Comparison of ENCODE assay signal across 1 cellular context in the genomic region with DNA sequence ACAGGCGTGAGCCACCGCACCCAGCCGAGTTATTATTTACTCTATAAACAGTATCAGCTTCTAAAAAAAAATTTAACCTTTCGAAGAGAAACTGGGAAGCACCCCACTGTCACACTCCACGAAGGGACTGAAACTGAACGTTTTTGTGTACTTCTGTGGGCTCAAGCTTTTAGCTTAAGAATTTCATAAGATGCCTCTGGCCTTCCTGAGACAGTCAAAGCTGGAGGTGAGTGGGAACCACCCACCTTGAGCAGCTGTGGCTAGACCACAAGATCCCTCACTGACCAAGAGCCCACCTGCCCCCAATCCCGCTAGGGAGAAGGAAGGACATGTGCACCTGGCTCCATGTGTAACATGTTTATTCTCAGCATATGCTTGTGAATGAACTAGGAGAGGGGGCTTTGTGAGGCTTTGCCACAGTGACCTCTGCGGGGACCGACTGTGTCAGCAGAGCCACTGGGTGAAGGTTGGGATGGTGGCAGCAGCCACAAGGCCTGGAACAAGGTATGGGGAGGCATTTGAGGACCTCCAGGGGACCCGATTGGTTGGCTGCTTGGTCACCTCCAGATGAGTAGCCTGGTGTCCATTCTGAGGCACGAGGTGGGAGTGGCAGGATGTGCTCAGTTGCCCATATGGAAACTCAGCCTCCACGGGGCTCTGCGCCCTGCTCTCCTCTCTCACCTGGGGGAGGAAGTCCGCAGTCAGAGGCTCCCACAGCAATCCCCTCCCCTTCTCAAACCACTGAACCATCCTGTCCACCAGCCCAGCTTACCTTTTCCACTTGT.
A peak's percentile ranks its signal among the peaks of the same experiment; 100 is the strongest.
TF ChIP-seq lines count a peak whose summit lies in the region.

No MANE protein-coding gene starts in this region.

TF ChIP-seq in GM12878, 131 proteins besides CTCF, POLR2A, EP300 and RAD21 (continues in another document):
- TF ChIP-seq E4F1 (IDR thresholded peaks at IDR 0.05; ENCODE audit: borderline replicate concordance, partially characterized antibody) (no peak), SUPT20H (IDR thresholded peaks at IDR 0.05; ENCODE audit: borderline replicate concordance, control insufficient read depth, low read depth, low read length) (no peak), EZH2 (IDR thresholded peaks at IDR 0.05; ENCODE audit: borderline replicate concordance, control insufficient read depth, low read depth, low read length) (no peak), PAX5 (IDR thresholded peaks at IDR 0.05; ENCODE audit: borderline replicate concordance, low read depth, low read length) (peak; percentile 52; the same call in 1 of the 2 replicates), SP1 (IDR thresholded peaks at IDR 0.05; ENCODE audit: low read depth, low read length) (peak; percentile 24), ZBED1 (IDR thresholded peaks at IDR 0.05; ENCODE audit: borderline replicate concordance) (0 out of 2 replicates have a peak, but pooled peaks have one; percentile 30), CBFB (IDR thresholded peaks at IDR 0.05; ENCODE audit: low read depth) (peak; percentile 68; the same call in 1 of the 2 replicates), IKZF1 (conservative IDR thresholded peaks at IDR 0.05) (peak; percentile 68), FOXK2 (IDR thresholded peaks at IDR 0.05) (no peak), SPI1 (IDR thresholded peaks at IDR 0.05; ENCODE audit: borderline replicate concordance, insufficient read depth, low read depth, low read length) (0 out of 2 replicates have a peak, but pooled peaks have one; percentile 19), TCF12 (IDR thresholded peaks at IDR 0.05; ENCODE audit: low read depth, low read length) (peak; percentile 94), BCL11A (IDR thresholded peaks at IDR 0.05; ENCODE audit: low read depth, low read length) (peak; percentile 72), SIN3A (IDR thresholded peaks at IDR 0.05; ENCODE audit: low read depth, low read length) (no peak), BHLHE40 (IDR thresholded peaks at IDR 0.05; ENCODE audit: borderline replicate concordance in 1 of 2, low read depth in 2 of 2, low read length in 1 of 2) (no peak), SRF (IDR thresholded peaks at IDR 0.05; ENCODE audit: low read depth in 2 of 2, low read length in 2 of 2) (no peak), IKZF2 (IDR thresholded peaks at IDR 0.05) (peak; percentile 59 to 70; a peak in 2 of 4 replicates), CHD1 (IDR thresholded peaks at IDR 0.05; ENCODE audit: low read depth, low read length) (no peak), ZBTB40 (IDR thresholded peaks at IDR 0.05; ENCODE audit: borderline replicate concordance) (no peak), NR2F1 (conservative IDR thresholded peaks at IDR 0.05) (0 out of 2 replicates have a peak, but pooled peaks have one; percentile 27), NFIC (IDR thresholded peaks at IDR 0.05; ENCODE audit: low read depth, low read length) (peak; percentile 79), RUNX3 (IDR thresholded peaks at IDR 0.05; ENCODE audit: low read length) (peak; percentile 98), JUNB (IDR thresholded peaks at IDR 0.05) (peak; percentile 45; the same call in 1 of the 2 replicates), EED (IDR thresholded peaks at IDR 0.05; ENCODE audit: low read depth) (peak; percentile 83), TAF1 (IDR thresholded peaks at IDR 0.05; ENCODE audit: borderline replicate concordance, low read depth, low read length) (no peak; the same call in 1 of the 2 replicates), RB1 (IDR thresholded peaks at IDR 0.05; ENCODE audit: borderline replicate concordance) (no peak), ZZZ3 (IDR thresholded peaks at IDR 0.05; ENCODE audit: control insufficient read depth, insufficient read length, low read depth) (no peak), IRF5 (IDR thresholded peaks at IDR 0.05; ENCODE audit: borderline replicate concordance) (no peak), NR2C2 (IDR thresholded peaks at IDR 0.05; ENCODE audit: borderline replicate concordance, control insufficient read depth, insufficient read length, low read depth) (no peak), CHD2 (IDR thresholded peaks at IDR 0.05; ENCODE audit: borderline replicate concordance, low read depth, low read length) (no peak), IRF4 (IDR thresholded peaks at IDR 0.05; ENCODE audit: low read depth, low read length) (peak; percentile 68; the same call in 1 of the 2 replicates), CREM (IDR thresholded peaks at IDR 0.05; ENCODE audit: low read depth) (peak; percentile 58; the same call in 1 of the 2 replicates), GABPA (IDR thresholded peaks at IDR 0.05; ENCODE audit: low read depth) (no peak), BACH1 (IDR thresholded peaks at IDR 0.05; ENCODE audit: borderline replicate concordance) (no peak), ZSCAN29 (IDR thresholded peaks at IDR 0.05) (no peak)
- TF ChIP-seq, protein P1, sequence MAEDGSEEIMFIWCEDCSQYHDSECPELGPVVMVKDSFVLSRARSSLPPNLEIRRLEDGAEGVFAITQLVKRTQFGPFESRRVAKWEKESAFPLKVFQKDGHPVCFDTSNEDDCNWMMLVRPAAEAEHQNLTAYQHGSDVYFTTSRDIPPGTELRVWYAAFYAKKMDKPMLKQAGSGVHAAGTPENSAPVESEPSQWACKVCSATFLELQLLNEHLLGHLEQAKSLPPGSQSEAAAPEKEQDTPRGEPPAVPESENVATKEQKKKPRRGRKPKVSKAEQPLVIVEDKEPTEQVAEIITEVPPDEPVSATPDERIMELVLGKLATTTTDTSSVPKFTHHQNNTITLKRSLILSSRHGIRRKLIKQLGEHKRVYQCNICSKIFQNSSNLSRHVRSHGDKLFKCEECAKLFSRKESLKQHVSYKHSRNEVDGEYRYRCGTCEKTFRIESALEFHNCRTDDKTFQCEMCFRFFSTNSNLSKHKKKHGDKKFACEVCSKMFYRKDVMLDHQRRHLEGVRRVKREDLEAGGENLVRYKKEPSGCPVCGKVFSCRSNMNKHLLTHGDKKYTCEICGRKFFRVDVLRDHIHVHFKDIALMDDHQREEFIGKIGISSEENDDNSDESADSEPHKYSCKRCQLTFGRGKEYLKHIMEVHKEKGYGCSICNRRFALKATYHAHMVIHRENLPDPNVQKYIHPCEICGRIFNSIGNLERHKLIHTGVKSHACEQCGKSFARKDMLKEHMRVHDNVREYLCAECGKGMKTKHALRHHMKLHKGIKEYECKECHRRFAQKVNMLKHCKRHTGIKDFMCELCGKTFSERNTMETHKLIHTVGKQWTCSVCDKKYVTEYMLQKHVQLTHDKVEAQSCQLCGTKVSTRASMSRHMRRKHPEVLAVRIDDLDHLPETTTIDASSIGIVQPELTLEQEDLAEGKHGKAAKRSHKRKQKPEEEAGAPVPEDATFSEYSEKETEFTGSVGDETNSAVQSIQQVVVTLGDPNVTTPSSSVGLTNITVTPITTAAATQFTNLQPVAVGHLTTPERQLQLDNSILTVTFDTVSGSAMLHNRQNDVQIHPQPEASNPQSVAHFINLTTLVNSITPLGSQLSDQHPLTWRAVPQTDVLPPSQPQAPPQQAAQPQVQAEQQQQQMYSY (CRISPR knock-in tag; IDR thresholded peaks at IDR 0.05): no peak
- TF ChIP-seq, protein P2, sequence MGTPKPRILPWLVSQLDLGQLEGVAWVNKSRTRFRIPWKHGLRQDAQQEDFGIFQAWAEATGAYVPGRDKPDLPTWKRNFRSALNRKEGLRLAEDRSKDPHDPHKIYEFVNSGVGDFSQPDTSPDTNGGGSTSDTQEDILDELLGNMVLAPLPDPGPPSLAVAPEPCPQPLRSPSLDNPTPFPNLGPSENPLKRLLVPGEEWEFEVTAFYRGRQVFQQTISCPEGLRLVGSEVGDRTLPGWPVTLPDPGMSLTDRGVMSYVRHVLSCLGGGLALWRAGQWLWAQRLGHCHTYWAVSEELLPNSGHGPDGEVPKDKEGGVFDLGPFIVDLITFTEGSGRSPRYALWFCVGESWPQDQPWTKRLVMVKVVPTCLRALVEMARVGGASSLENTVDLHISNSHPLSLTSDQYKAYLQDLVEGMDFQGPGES (IDR thresholded peaks at IDR 0.05): no peak
- TF ChIP-seq, protein P3, sequence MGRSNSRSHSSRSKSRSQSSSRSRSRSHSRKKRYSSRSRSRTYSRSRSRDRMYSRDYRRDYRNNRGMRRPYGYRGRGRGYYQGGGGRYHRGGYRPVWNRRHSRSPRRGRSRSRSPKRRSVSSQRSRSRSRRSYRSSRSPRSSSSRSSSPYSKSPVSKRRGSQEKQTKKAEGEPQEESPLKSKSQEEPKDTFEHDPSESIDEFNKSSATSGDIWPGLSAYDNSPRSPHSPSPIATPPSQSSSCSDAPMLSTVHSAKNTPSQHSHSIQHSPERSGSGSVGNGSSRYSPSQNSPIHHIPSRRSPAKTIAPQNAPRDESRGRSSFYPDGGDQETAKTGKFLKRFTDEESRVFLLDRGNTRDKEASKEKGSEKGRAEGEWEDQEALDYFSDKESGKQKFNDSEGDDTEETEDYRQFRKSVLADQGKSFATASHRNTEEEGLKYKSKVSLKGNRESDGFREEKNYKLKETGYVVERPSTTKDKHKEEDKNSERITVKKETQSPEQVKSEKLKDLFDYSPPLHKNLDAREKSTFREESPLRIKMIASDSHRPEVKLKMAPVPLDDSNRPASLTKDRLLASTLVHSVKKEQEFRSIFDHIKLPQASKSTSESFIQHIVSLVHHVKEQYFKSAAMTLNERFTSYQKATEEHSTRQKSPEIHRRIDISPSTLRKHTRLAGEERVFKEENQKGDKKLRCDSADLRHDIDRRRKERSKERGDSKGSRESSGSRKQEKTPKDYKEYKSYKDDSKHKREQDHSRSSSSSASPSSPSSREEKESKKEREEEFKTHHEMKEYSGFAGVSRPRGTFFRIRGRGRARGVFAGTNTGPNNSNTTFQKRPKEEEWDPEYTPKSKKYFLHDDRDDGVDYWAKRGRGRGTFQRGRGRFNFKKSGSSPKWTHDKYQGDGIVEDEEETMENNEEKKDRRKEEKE (IDR thresholded peaks at IDR 0.05): no peak
- TF ChIP-seq, protein P4, sequence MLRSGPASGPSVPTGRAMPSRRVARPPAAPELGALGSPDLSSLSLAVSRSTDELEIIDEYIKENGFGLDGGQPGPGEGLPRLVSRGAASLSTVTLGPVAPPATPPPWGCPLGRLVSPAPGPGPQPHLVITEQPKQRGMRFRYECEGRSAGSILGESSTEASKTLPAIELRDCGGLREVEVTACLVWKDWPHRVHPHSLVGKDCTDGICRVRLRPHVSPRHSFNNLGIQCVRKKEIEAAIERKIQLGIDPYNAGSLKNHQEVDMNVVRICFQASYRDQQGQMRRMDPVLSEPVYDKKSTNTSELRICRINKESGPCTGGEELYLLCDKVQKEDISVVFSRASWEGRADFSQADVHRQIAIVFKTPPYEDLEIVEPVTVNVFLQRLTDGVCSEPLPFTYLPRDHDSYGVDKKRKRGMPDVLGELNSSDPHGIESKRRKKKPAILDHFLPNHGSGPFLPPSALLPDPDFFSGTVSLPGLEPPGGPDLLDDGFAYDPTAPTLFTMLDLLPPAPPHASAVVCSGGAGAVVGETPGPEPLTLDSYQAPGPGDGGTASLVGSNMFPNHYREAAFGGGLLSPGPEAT (IDR thresholded peaks at IDR 0.05; ENCODE audit: low read depth): 0 out of 2 replicates have a peak, but pooled peaks have one; percentile 35
